ENCODE assay signal across 10 cellular contexts in genomic region chr15:93929375-93930094, GRCh38.
DNase-seq lines count a peak whose midpoint lies in the region; ATAC-seq and TF ChIP-seq lines count a peak whose summit lies in the region.
"Had no signal": no experiment of that assay in that cellular context is flagged by ENCODE, and none has a peak within 500 bp of the region (broad histone marks: within the 10 kb centered on the region; RNA-seq: fewer than 3 reads in every experiment).

No MANE protein-coding gene starts in this region.

- H3K4me1 ChIP-seq in transverse colon = no peaks in the 10 kb centered on the region

- H3K36me3 Mint-ChIP-seq in chondrocyte (ENCODE audit: low read depth) = no peaks in the 10 kb centered on the region
- H3K36me3 Mint-ChIP-seq in activated CD4-positive, alpha-beta memory T cell treated with anti-CD3 and anti-CD28 coated beads for 36 hours = no peaks in the 10 kb centered on the region

- TF ChIP-seq CTCF in chondrocyte (IDR thresholded peaks at IDR 0.05) (no peak), lower leg skin (IDR thresholded peaks at IDR 0.05) (no peak), transverse colon (IDR thresholded peaks at IDR 0.05) (no peak)

- no peaks in the 10 kb centered on the region for H3K9me3 ChIP-seq in transverse colon

- in situ Hi-C loops in transverse colon (cut with MboI; ENCODE audit: low pct_ligation_motif_present in 1 of 4, low pct_unique_long_range_greater_than_20kb in 1 of 4, low sequenced_read_pairs in 3 of 4) = no loop called here

- H3K4me1 Mint-ChIP-seq in chondrocyte (ENCODE audit: low read depth) = peaks cover 13% of the 10 kb centered on the region
- H3K4me1 Mint-ChIP-seq in activated CD4-positive, alpha-beta memory T cell treated with anti-CD3 and anti-CD28 coated beads for 36 hours (ENCODE audit: low read depth) = peaks cover 6% of the 10 kb centered on the region

- 18 to 23% methylated on average over 7 of the region's 7 CpGs for WGBS in lower leg skin, 2 donors
- WGBS in transverse colon (ENCODE audit: low coverage in 1 of 2), 2 donors = 55 to 66% methylated on average over 5 to 7 of the region's 7 CpGs

- no peak for ATAC-seq in left lobe of liver
- ATAC-seq: HepG2 had no signal

- H3K27me3 ChIP-seq in transverse colon = no peaks in the 10 kb centered on the region

- H3K4me3 ChIP-seq in lower leg skin (ENCODE audit: low read depth, poor library complexity, severe bottlenecking) (no peak overlapping the region), transverse colon (no peak overlapping the region)

- no peaks in the 10 kb centered on the region for H3K27me3 Mint-ChIP-seq in chondrocyte (ENCODE audit: low read depth)
- H3K27me3 Mint-ChIP-seq in activated CD4-positive, alpha-beta memory T cell treated with anti-CD3 and anti-CD28 coated beads for 36 hours = no peaks in the 10 kb centered on the region

- POLR2A ChIA-PET in activated CD4-positive, alpha-beta memory T cell treated with anti-CD3 and anti-CD28 coated beads for 36 hours (lab: Charles Lee) = interaction anchor here (0.6 kb wide), 1 partner anchor 48 kb away, joined by 3 read pairs; no protein-coding TSS in a partner anchor

- peak overlapping the region; percentile 82 for H3K27ac Mint-ChIP-seq in chondrocyte (ENCODE audit: unreplicated experiment)
- H3K27ac Mint-ChIP-seq in activated CD4-positive, alpha-beta memory T cell treated with anti-CD3 and anti-CD28 coated beads for 36 hours = no peak overlapping the region

- peaks cover 2% of the 10 kb centered on the region for H3K9me3 Mint-ChIP-seq in chondrocyte (ENCODE audit: low read depth)
- H3K9me3 Mint-ChIP-seq in activated CD4-positive, alpha-beta memory T cell treated with anti-CD3 and anti-CD28 coated beads for 36 hours = no peaks in the 10 kb centered on the region

- peak overlapping the region; percentile 26 to 41 (median 36) for H3K27ac ChIP-seq in transverse colon

- DNase-seq in HT1080 (ENCODE audit: low read depth) (peak; percentile 95), chondrocyte (ENCODE audit: low spot score) (no peak), lower leg skin (ENCODE audit: low spot score in 2 of 2) (peak; percentile 65 to 87), transverse colon (peak; percentile 14), left lobe of liver (ENCODE audit: low spot score) (no peak), 8988T (no peak)
- DNase-seq in activated CD4-positive, alpha-beta memory T cell treated with anti-CD3 and anti-CD28 coated beads for 36 hours = no peak
- no peak for DNase-seq in activated CD4-positive, alpha-beta T cell treated with anti-CD3 and anti-CD28 coated beads for 1 hour
- DNase-seq: activated gamma-delta T cell treated with Interleukin-2 at 50 U/mL for 16 hours had no signal

- no peaks in the 10 kb centered on the region for H3K36me3 ChIP-seq in transverse colon

- H3K4me3 Mint-ChIP-seq in chondrocyte (ENCODE audit: unreplicated experiment) = peak overlapping the region; percentile 3
- no peak overlapping the region for H3K4me3 Mint-ChIP-seq in activated CD4-positive, alpha-beta memory T cell treated with anti-CD3 and anti-CD28 coated beads for 36 hours

- CTCF ChIA-PET in activated CD4-positive, alpha-beta memory T cell treated with anti-CD3 and anti-CD28 coated beads for 36 hours (lab: Charles Lee) = no interaction called here

- no peak for TF ChIP-seq POLR2A in lower leg skin (IDR thresholded peaks at IDR 0.05)
- no peak for TF ChIP-seq POLR2A in transverse colon (IDR thresholded peaks at IDR 0.05)

- intact Hi-C loops in lower leg skin (cut with DNase I; ENCODE audit: low total_unique reads) (no loop called here), transverse colon (cut with DNase I; ENCODE audit: low total_unique reads) (no loop called here)
- intact Hi-C loops in activated CD4-positive, alpha-beta memory T cell treated with anti-CD3 and anti-CD28 coated beads for 36 hours (cut with micrococcal nuclease) = no loop called here

- TF ChIP-seq EP300 in transverse colon (IDR thresholded peaks at IDR 0.05; ENCODE audit: low read depth) = no peak

Comparison
In these comparisons a context has a peak if more than half of its experiments do, and no peak if none do; other contexts are left out.
1. DNase-seq: peak in HT1080 (single experiment), lower leg skin (2 of 2) and transverse colon (single experiment); none in chondrocyte (single experiment), activated CD4-positive, alpha-beta memory T cell treated with anti-CD3 and anti-CD28 coated beads for 36 hours (single experiment), left lobe of liver (single experiment), 8988T (single experiment) and activated CD4-positive, alpha-beta T cell treated with anti-CD3 and anti-CD28 coated beads for 1 hour (single experiment).